In genomic region chr4:158112612-158113011, GRCh38 we compare ENCODE assay signal across 29 cellular contexts.
DNase-seq lines count a peak whose midpoint lies in the region; ATAC-seq, FAIRE-seq and TF ChIP-seq lines count a peak whose summit lies in the region.
"Had no signal": no experiment of that assay in that cellular context is flagged by ENCODE, and none has a peak within 500 bp of the region (broad histone marks: within the 10 kb centered on the region; RNA-seq: fewer than 3 reads in every experiment).

No MANE protein-coding gene starts in this region.

- intact Hi-C loops in HepG2 (cut with micrococcal nuclease; ENCODE audit: unreplicated experiment), result loop anchor here (5.0 kb wide), 1 partner anchor 120 kb away; no protein-coding TSS in a partner anchor

- H3K36me3 Mint-ChIP-seq in activated T-cell treated with anti-CD3 and anti-CD28 coated beads, Interleukin-2, amount 50 U/mL, for 24 hours (ENCODE audit: low read depth), result no peaks in the 10 kb centered on the region
- H3K36me3 Mint-ChIP-seq: activated naive CD4-positive, alpha-beta T cell treated with anti-CD3 and anti-CD28 coated beads, Interleukin-2, amount 50 U/mL, for 24 hours; natural killer cell treated with Interleukin-12 subunit alpha and Interleukin-12 subunit beta and Interleukin-15 and Interleukin-18, amount 100 ng/mL, for 72 hours had no signal

- no peaks in the 10 kb centered on the region for H3K4me1 Mint-ChIP-seq in activated T-cell treated with anti-CD3 and anti-CD28 coated beads, Interleukin-2, amount 50 U/mL, for 24 hours (ENCODE audit: low read depth)
- H3K4me1 Mint-ChIP-seq: activated naive CD4-positive, alpha-beta T cell treated with anti-CD3 and anti-CD28 coated beads, Interleukin-2, amount 50 U/mL, for 24 hours had no signal

- H3K4me1 ChIP-seq in liver (ENCODE audit: control insufficient read depth in 4 of 4, insufficient read depth in 4 of 4, low read length in 3 of 4) (no peaks in the 10 kb centered on the region), HepG2 (ENCODE audit: insufficient read depth, low read length) (0 out of 2 replicates have a peak, but pooled peaks cover 7% of the 10 kb centered on the region)
- H3K4me1 ChIP-seq: thyroid gland had no signal

- ATAC-seq in HepG2 (no peak), HG02884 (IDR thresholded peaks at IDR 0.05; ENCODE audit: unreplicated experiment) (no peak)
- ATAC-seq: lower lobe of right lung; mucosa of descending colon; natural killer cell treated with Interleukin-12 subunit alpha and Interleukin-12 subunit beta and Interleukin-15 and Interleukin-18, amount 100 ng/mL, for 72 hours had no signal

- no peak for TF ChIP-seq POLR2A in HepG2 (IDR thresholded peaks at IDR 0.05; ENCODE audit: insufficient read depth in 1 of 2, low read depth in 2 of 2, low read length in 2 of 2)

- DNase-seq in HepG2 (ENCODE audit: low spot score) (no peak), fibroblast of the aortic adventitia (ENCODE audit: low read depth) (peak; percentile 35), HuH-7 (ENCODE audit: low spot score) (no peak), kidney glomerular epithelial cell (lab: John Stamatoyannopoulos, UW) (no peak)
- DNase-seq in activated T-cell treated with anti-CD3 and anti-CD28 coated beads, Interleukin-2, amount 50 U/mL, for 24 hours, result no peak
- DNase-seq: activated CD4-positive, alpha-beta T cell treated with anti-CD3 and anti-CD28 coated beads, Interleukin-2, amount 50 U/mL, for 4 hours; activated CD8-positive, alpha-beta memory T cell treated with anti-CD3 and anti-CD28 coated beads, Interleukin-2, amount 50 U/mL, for 4 hours; anterior cingulate cortex; DND-41; islet precursor cell; Karpas-422; lower lobe of right lung; mucosa of descending colon; NCI-H1694; NCI-H2171; NCI-H510A; ovary; retina; SHP77; stimulated activated CD4-positive, alpha-beta T cell treated with anti-CD3 and anti-CD28 coated beads, Interleukin-1b, Interleukin-23, amount 100 ng/mL, for 48 hours; stomach; T1000; thyroid gland had no signal

- CTCF ChIA-PET in HepG2 (lab: Yijun Ruan, JAX; ENCODE audit: low intra/inter-chr PET ratio, low total read pairs), result no interaction called here

- no peak overlapping the region for H2AFZ ChIP-seq in HepG2 (ENCODE audit: low read length)

- POLR2A ChIA-PET in HepG2 (lab: Yijun Ruan, JAX), result interaction anchor here (0.7 kb wide), 1 partner anchor 15 kb away, joined by 3 read pairs; no protein-coding TSS in a partner anchor

- no peak overlapping the region for H3K4me3 ChIP-seq in liver (ENCODE audit: low read depth in 1 of 3, low read length in 3 of 3)
- H3K4me3 ChIP-seq in HepG2 (replicated peaks in 1 of 3; ENCODE audit: insufficient read depth in 1 of 3, low read depth in 2 of 3, low read length in 3 of 3), result no peak overlapping the region
- no peak overlapping the region for H3K4me3 ChIP-seq in fibroblast of the aortic adventitia (ENCODE audit: low read depth, low read length)
- H3K4me3 ChIP-seq: lower lobe of right lung, mucosa of descending colon, ovary, smooth muscle cell, stomach, thyroid gland had no signal

- H3K36me3 ChIP-seq in liver (ENCODE audit: control insufficient read depth in 4 of 4, insufficient read depth in 3 of 4, low read depth in 1 of 4, low read length in 3 of 4) (no peaks in the 10 kb centered on the region), HepG2 (replicated peaks in 1 of 2; ENCODE audit: control insufficient read depth in 1 of 2, insufficient read depth in 2 of 2, low read length in 2 of 2) (no peaks in the 10 kb centered on the region)
- H3K36me3 ChIP-seq: lower lobe of right lung, ovary, stomach, thyroid gland had no signal

- FAIRE-seq in HepG2 (lab: Jason Lieb, UNC), result no peak

- H3K9me3 ChIP-seq in liver (ENCODE audit: control insufficient read depth in 4 of 4, low read length in 3 of 4), result no peaks in the 10 kb centered on the region
- H3K9me3 ChIP-seq in HepG2 (ENCODE audit: low read length), result no peaks in the 10 kb centered on the region
- H3K9me3 ChIP-seq: lower lobe of right lung, mucosa of descending colon, ovary, stomach, thyroid gland had no signal

- H3K79me2 ChIP-seq in HepG2 (ENCODE audit: insufficient read depth, low read length), result no peaks in the 10 kb centered on the region

- in situ Hi-C loops in HepG2 (cut with HindIII; ENCODE audit: extremely low pct_ligation_motif_present, low pct_unique_long_range_greater_than_20kb), result no loop called here

- H3K4me2 ChIP-seq in HepG2 (ENCODE audit: low read depth, low read length), result no peak overlapping the region
- H3K4me2 ChIP-seq: smooth muscle cell had no signal

- H4K20me1 ChIP-seq in HepG2 (ENCODE audit: insufficient read depth, low read length), result no peaks in the 10 kb centered on the region

- no peak overlapping the region for H3K9ac ChIP-seq in liver (ENCODE audit: low read depth in 1 of 2, low read length in 2 of 2)
- no peak overlapping the region for H3K9ac ChIP-seq in HepG2 (ENCODE audit: insufficient read depth, low read depth, low read length)

- H3K9me3 Mint-ChIP-seq in activated T-cell treated with anti-CD3 and anti-CD28 coated beads, Interleukin-2, amount 50 U/mL, for 24 hours, result peaks cover 4% of the 10 kb centered on the region
- H3K9me3 Mint-ChIP-seq: activated naive CD4-positive, alpha-beta T cell treated with anti-CD3 and anti-CD28 coated beads, Interleukin-2, amount 50 U/mL, for 24 hours had no signal

- no TSS peak for BruUV-seq in HepG2 (replicated peaks; lab: Mats Ljungman, UMichigan)

- H3K27ac ChIP-seq in liver (ENCODE audit: low read depth in 1 of 2, low read length in 2 of 2), result no peak overlapping the region
- no peak overlapping the region for H3K27ac ChIP-seq in HepG2 (ENCODE audit: extremely low read length, insufficient read depth, low read length)
- H3K27ac ChIP-seq in VCaP, result peak overlapping the region; percentile 29
- H3K27ac ChIP-seq: lower lobe of right lung, ovary, stomach, thyroid gland had no signal

- H3K27ac Mint-ChIP-seq in activated T-cell treated with anti-CD3 and anti-CD28 coated beads, Interleukin-2, amount 50 U/mL, for 24 hours, result no peak overlapping the region
- H3K27ac Mint-ChIP-seq: activated naive CD4-positive, alpha-beta T cell treated with anti-CD3 and anti-CD28 coated beads, Interleukin-2, amount 50 U/mL, for 24 hours; natural killer cell treated with Interleukin-12 subunit alpha and Interleukin-12 subunit beta and Interleukin-15 and Interleukin-18, amount 100 ng/mL, for 72 hours had no signal

- TF ChIP-seq RAD21 in liver (IDR thresholded peaks at IDR 0.05) (no peak), HepG2 (CRISPR knock-in tag; IDR thresholded peaks at IDR 0.05) (no peak)

- H3K4me3 Mint-ChIP-seq in activated T-cell treated with anti-CD3 and anti-CD28 coated beads, Interleukin-2, amount 50 U/mL, for 24 hours, result no peak overlapping the region
- H3K4me3 Mint-ChIP-seq: activated naive CD4-positive, alpha-beta T cell treated with anti-CD3 and anti-CD28 coated beads, Interleukin-2, amount 50 U/mL, for 24 hours; natural killer cell treated with Interleukin-12 subunit alpha and Interleukin-12 subunit beta and Interleukin-15 and Interleukin-18, amount 100 ng/mL, for 72 hours had no signal

- H3K27me3 Mint-ChIP-seq in activated T-cell treated with anti-CD3 and anti-CD28 coated beads, Interleukin-2, amount 50 U/mL, for 24 hours, result no peaks in the 10 kb centered on the region
- H3K27me3 Mint-ChIP-seq: natural killer cell treated with Interleukin-12 subunit alpha and Interleukin-12 subunit beta and Interleukin-15 and Interleukin-18, amount 100 ng/mL, for 72 hours had no signal

- TF ChIP-seq EP300 in HepG2 (IDR thresholded peaks at IDR 0.05; ENCODE audit: low read depth in 2 of 2, low read length in 2 of 2), result no peak
- no peak for TF ChIP-seq EP300 in HepG2 (CRISPR knock-in tag; IDR thresholded peaks at IDR 0.05; ENCODE audit: borderline replicate concordance)

- TF ChIP-seq CTCF in liver (IDR thresholded peaks at IDR 0.05; ENCODE audit: low read depth, low read length, missing input control) (no peak), HepG2 (CRISPR knock-in tag; IDR thresholded peaks at IDR 0.05) (no peak), VCaP (conservative IDR thresholded peaks at IDR 0.05) (no peak), fibroblast of the aortic adventitia (IDR thresholded peaks at IDR 0.05; ENCODE audit: insufficient read depth, low read length) (no peak)

- H3K27me3 ChIP-seq in liver (ENCODE audit: control insufficient read depth in 4 of 4, insufficient read depth in 4 of 4, low read length in 3 of 4), result peaks cover 0 to 2% (median 0%) of the 10 kb centered on the region in 4 donors
- H3K27me3 ChIP-seq in HepG2 (ENCODE audit: control insufficient read depth in 1 of 2, insufficient read depth in 2 of 2, low read length in 2 of 2), result no peaks in the 10 kb centered on the region
- H3K27me3 ChIP-seq: ovary, stomach, thyroid gland had no signal

TF ChIP-seq in liver, 16 proteins besides CTCF, POLR2A, EP300 and RAD21:
- TF ChIP-seq HNF4A (conservative IDR thresholded peaks at IDR 0.05) (no peak), FOXA2 (IDR thresholded peaks at IDR 0.05) (no peak), YY1 (IDR thresholded peaks at IDR 0.05) (peak; percentile 14), JUND (IDR thresholded peaks at IDR 0.05) (no peak), ATF3 (IDR thresholded peaks at IDR 0.05) (no peak)

TF ChIP-seq in HepG2, 621 proteins besides CTCF, POLR2A, EP300 and RAD21:
- no peak for TF ChIP-seq SATB2 (CRISPR knock-in tag; IDR thresholded peaks at IDR 0.05)
- TF ChIP-seq, protein P1, sequence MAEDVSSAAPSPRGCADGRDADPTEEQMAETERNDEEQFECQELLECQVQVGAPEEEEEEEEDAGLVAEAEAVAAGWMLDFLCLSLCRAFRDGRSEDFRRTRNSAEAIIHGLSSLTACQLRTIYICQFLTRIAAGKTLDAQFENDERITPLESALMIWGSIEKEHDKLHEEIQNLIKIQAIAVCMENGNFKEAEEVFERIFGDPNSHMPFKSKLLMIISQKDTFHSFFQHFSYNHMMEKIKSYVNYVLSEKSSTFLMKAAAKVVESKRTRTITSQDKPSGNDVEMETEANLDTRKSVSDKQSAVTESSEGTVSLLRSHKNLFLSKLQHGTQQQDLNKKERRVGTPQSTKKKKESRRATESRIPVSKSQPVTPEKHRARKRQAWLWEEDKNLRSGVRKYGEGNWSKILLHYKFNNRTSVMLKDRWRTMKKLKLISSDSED (CRISPR knock-in tag; IDR thresholded peaks at IDR 0.05), result no peak
